In genomic region chr1:22119626-22120468, GRCh38 we compare ENCODE assay signal across 2 cellular contexts.
TF ChIP-seq lines count a peak whose summit lies in the region.

No MANE protein-coding gene starts in this region.

TF ChIP-seq in SK-N-SH, 30 proteins besides CTCF, POLR2A, EP300 and RAD21 (continued from another document):
- no peak for TF ChIP-seq MXI1 (IDR thresholded peaks at IDR 0.05; ENCODE audit: low read depth, low read length)
- TF ChIP-seq MAX (IDR thresholded peaks at IDR 0.05; ENCODE audit: low read depth) = no peak
- TF ChIP-seq TEAD4 (IDR thresholded peaks at IDR 0.05; ENCODE audit: borderline replicate concordance, insufficient read depth) = no peak

TF ChIP-seq in SK-N-SH treated with all-trans-retinoic acid at 6 μM for 48 hours, 23 proteins besides CTCF, POLR2A, EP300 and RAD21 (continued from another document):
- TF ChIP-seq TSHZ2 (CRISPR knock-in tag; IDR thresholded peaks at IDR 0.05) = no peak
- TF ChIP-seq ZNF70 (CRISPR knock-in tag; IDR thresholded peaks at IDR 0.05) = no peak
- no peak for TF ChIP-seq TOX (CRISPR knock-in tag; IDR thresholded peaks at IDR 0.05; ENCODE audit: borderline replicate concordance)
